ENCODE assay signal across 29 cellular contexts in genomic region chr7:13044309-13044708, GRCh38.
DNase-seq lines count a peak whose midpoint lies in the region; ATAC-seq, FAIRE-seq and TF ChIP-seq lines count a peak whose summit lies in the region.
"Had no signal": no experiment of that assay in that cellular context is flagged by ENCODE, and none has a peak within 500 bp of the region (broad histone marks: within the 10 kb centered on the region; RNA-seq: fewer than 3 reads in every experiment).

No MANE protein-coding gene starts in this region.

- peak overlapping the region; percentile 65 for H2AFZ ChIP-seq in K562 (ENCODE audit: low read depth, low read length)

- no peaks in the 10 kb centered on the region for H3K9me1 ChIP-seq in K562 (ENCODE audit: control insufficient read depth, insufficient read depth, low read length)

- no TSS peak for BruUV-seq in K562 (replicated peaks; lab: Mats Ljungman, UMichigan)

- peak overlapping the region; percentile 7 for H3K4me3 Mint-ChIP-seq in neural crest cell
- H3K4me3 Mint-ChIP-seq: activated CD8-positive, alpha-beta T cell treated with anti-CD3 and anti-CD28 coated beads, Interleukin-2, amount 10 ng/mL, durations not matched to agents 7 days and 5 days; activated naive CD4-positive, alpha-beta T cell treated with anti-CD3 and anti-CD28 coated beads, Interleukin-2, amount 10 ng/mL, durations not matched to agents 7 days and 5 days; central memory CD8-positive, alpha-beta T cell; effector memory CD8-positive, alpha-beta T cell; T-helper 1 cell treated with Interleukin-12 subunit alpha and Interleukin-12 subunit beta and Interleukin-4 antibody, amounts not matched to agents 30 μg/mL and 1 μg/mL, for 36 hours had no signal

- H3K4me1 Mint-ChIP-seq in neural crest cell, result peaks cover 67% of the 10 kb centered on the region
- H3K4me1 Mint-ChIP-seq: activated naive CD4-positive, alpha-beta T cell treated with anti-CD3 and anti-CD28 coated beads, Interleukin-2, amount 10 ng/mL, durations not matched to agents 7 days and 5 days; central memory CD8-positive, alpha-beta T cell had no signal

- no peaks in the 10 kb centered on the region for H3K36me3 ChIP-seq in HEK293 (ENCODE audit: control insufficient read depth in 2 of 2, insufficient read depth in 1 of 2, low read length in 2 of 2)
- H3K36me3 ChIP-seq in K562 (ENCODE audit: control insufficient read depth, insufficient read depth, low read length), result no peaks in the 10 kb centered on the region
- H3K36me3 ChIP-seq in prostate gland, result no peaks in the 10 kb centered on the region
- H3K36me3 ChIP-seq: adrenal gland; BLaER1 treated with 17β-estradiol and CSF1 and Interleukin-3, amounts not matched to agents 10 nM and 100 nM; left lung; tibial nerve had no signal

- POLR2A ChIA-PET in HEK293 (lab: Yijun Ruan, JAX), result no interaction called here
- POLR2A ChIA-PET in K562 (lab: Yijun Ruan, JAX), result no interaction called here

- peak; percentile 46 for ATAC-seq in K562
- ATAC-seq: activated CD8-positive, alpha-beta T cell treated with anti-CD3 and anti-CD28 coated beads, Interleukin-2, amount 10 ng/mL, durations not matched to agents 7 days and 5 days; effector memory CD8-positive, alpha-beta T cell; left lung; sciatic nerve had no signal

- WGBS in K562 (ENCODE audit: insufficient coverage, low coverage, missing lambda C conversion rate), result 32% methylated on average over 2 of the region's 2 CpGs
- 45% methylated on average over 2 of the region's 2 CpGs for WGBS in prostate gland

- TF ChIP-seq EP300 in K562 (IDR thresholded peaks at IDR 0.05; ENCODE audit: low read length), result no peak

- CTCF ChIA-PET in HEK293 (lab: Yijun Ruan, JAX) (no interaction called here), K562 (lab: Yijun Ruan, JAX; ENCODE audit: low intra/inter-chr PET ratio) (no interaction called here)

- no peak for FAIRE-seq in K562 (lab: Jason Lieb, UNC)
- FAIRE-seq: GM18507, GM19239, islet of Langerhans had no signal

- H3K27me3 ChIP-seq in K562 (ENCODE audit: control insufficient read depth in 2 of 2, insufficient read depth in 2 of 2, low read length in 2 of 2) (no peaks in the 10 kb centered on the region), prostate gland (replicated peaks; ENCODE audit: insufficient read depth) (no peaks in the 10 kb centered on the region)
- H3K27me3 ChIP-seq: adrenal gland; BLaER1 treated with 17β-estradiol and CSF1 and Interleukin-3, amounts not matched to agents 10 nM and 100 nM; left lung; tibial nerve had no signal

- no peaks in the 10 kb centered on the region for H3K27me3 Mint-ChIP-seq in neural crest cell (ENCODE audit: low read depth)
- H3K27me3 Mint-ChIP-seq: activated naive CD4-positive, alpha-beta T cell treated with anti-CD3 and anti-CD28 coated beads, Interleukin-2, amount 10 ng/mL, durations not matched to agents 7 days and 5 days had no signal

- H3K79me2 ChIP-seq in K562 (ENCODE audit: control insufficient read depth, insufficient read depth, low read length), result no peaks in the 10 kb centered on the region

- peaks cover 4% of the 10 kb centered on the region for H3K36me3 Mint-ChIP-seq in neural crest cell (ENCODE audit: low read depth)
- H3K36me3 Mint-ChIP-seq: activated naive CD4-positive, alpha-beta T cell treated with anti-CD3 and anti-CD28 coated beads, Interleukin-2, amount 10 ng/mL, durations not matched to agents 7 days and 5 days had no signal

- no peaks in the 10 kb centered on the region for H4K20me1 ChIP-seq in K562 (replicated peaks; ENCODE audit: control insufficient read depth, insufficient read depth, low read length)
- H4K20me1 ChIP-seq: BLaER1 treated with 17β-estradiol and CSF1 and Interleukin-3, amounts not matched to agents 10 nM and 100 nM had no signal

- TF ChIP-seq POLR2A in K562 (conservative IDR thresholded peaks at IDR 0.05) (no peak), prostate gland (IDR thresholded peaks at IDR 0.05) (no peak)

- no peaks in the 10 kb centered on the region for H3K9me3 ChIP-seq in HEK293 (ENCODE audit: control insufficient read depth, insufficient read depth, low read depth, low read length)
- H3K9me3 ChIP-seq in K562 (replicated peaks; ENCODE audit: control insufficient read depth, insufficient read depth, low read depth, low read length), result no peaks in the 10 kb centered on the region
- H3K9me3 ChIP-seq in prostate gland, result no peaks in the 10 kb centered on the region
- H3K9me3 ChIP-seq: adrenal gland; BLaER1 treated with 17β-estradiol and CSF1 and Interleukin-3, amounts not matched to agents 10 nM and 100 nM; left lung; tibial nerve had no signal

- H3K4me2 ChIP-seq in K562 (ENCODE audit: insufficient read depth, low read length), result no peak overlapping the region
- H3K4me2 ChIP-seq: BLaER1 treated with 17β-estradiol and CSF1 and Interleukin-3, amounts not matched to agents 10 nM and 100 nM had no signal

- H3K4me3 ChIP-seq in HEK293 (ENCODE audit: low read depth, low read length) (no peak overlapping the region), K562 (no peak overlapping the region), prostate gland (no peak overlapping the region)
- H3K4me3 ChIP-seq: adrenal gland; BLaER1 treated with 17β-estradiol and CSF1 and Interleukin-3, amounts not matched to agents 10 nM and 100 nM; left lung; SK-N-MC; tibial nerve had no signal

- TF ChIP-seq CTCF in HEK293 (tag by site-specific recombination; IDR thresholded peaks at IDR 0.05) (no peak), K562 (IDR thresholded peaks at IDR 0.05 in 2 of 3, conservative IDR thresholded peaks at IDR 0.05 in 1 of 3; ENCODE audit: insufficient read depth in 2 of 3, low read depth in 1 of 3, low read length in 3 of 3) (no peak), neural crest cell (conservative IDR thresholded peaks at IDR 0.05) (no peak), prostate gland (IDR thresholded peaks at IDR 0.05) (no peak)

- H3K9ac ChIP-seq in K562 (ENCODE audit: insufficient read depth in 1 of 2, low read depth in 2 of 2, low read length in 2 of 2), result no peak overlapping the region
- H3K9ac ChIP-seq: BLaER1 treated with 17β-estradiol and CSF1 and Interleukin-3, amounts not matched to agents 10 nM and 100 nM had no signal

- no peaks in the 10 kb centered on the region for H3K4me1 ChIP-seq in HEK293 (ENCODE audit: control insufficient read depth, insufficient read depth, low read length)
- H3K4me1 ChIP-seq in K562 (replicated peaks in 1 of 2; ENCODE audit: control insufficient read depth in 2 of 2, insufficient read depth in 2 of 2, low read length in 2 of 2), result no peaks in the 10 kb centered on the region
- no peaks in the 10 kb centered on the region for H3K4me1 ChIP-seq in prostate gland (replicated peaks)
- H3K4me1 ChIP-seq: adrenal gland; BLaER1 treated with 17β-estradiol and CSF1 and Interleukin-3, amounts not matched to agents 10 nM and 100 nM; left lung; tibial nerve had no signal

- intact Hi-C loops in K562 (cut with micrococcal nuclease) (no loop called here), prostate gland (cut with DNase I) (no loop called here)

- peaks cover 2% of the 10 kb centered on the region for H3K9me3 Mint-ChIP-seq in neural crest cell
- H3K9me3 Mint-ChIP-seq: activated naive CD4-positive, alpha-beta T cell treated with anti-CD3 and anti-CD28 coated beads, Interleukin-2, amount 10 ng/mL, durations not matched to agents 7 days and 5 days; central memory CD8-positive, alpha-beta T cell; effector memory CD8-positive, alpha-beta T cell; T-helper 1 cell treated with Interleukin-12 subunit alpha and Interleukin-12 subunit beta and Interleukin-4 antibody, amounts not matched to agents 30 μg/mL and 1 μg/mL, for 36 hours had no signal

- DNase-seq in EL, result peak; percentile 23
- peak in 1 of 4 experiments; percentile 17 for DNase-seq in K562 (ENCODE audit: extremely low read depth in 1 of 4, low spot score in 3 of 4)
- DNase-seq in neural crest cell (ENCODE audit: low read depth, low spot score), result no peak
- no peak for DNase-seq in prostate gland (ENCODE audit: low spot score)
- no peak for DNase-seq in SHP77 (lab: John Stamatoyannopoulos, UW)
- DNase-seq in activated gamma-delta T cell treated with Interleukin-2 at 50 U/mL for 16 hours, result no peak
- DNase-seq: activated CD8-positive, alpha-beta T cell treated with anti-CD3 and anti-CD28 coated beads, Interleukin-2, amount 10 ng/mL, durations not matched to agents 7 days and 5 days; activated naive CD4-positive, alpha-beta T cell treated with anti-CD3 and anti-CD28 coated beads, Interleukin-2, amount 10 ng/mL, durations not matched to agents 7 days and 5 days; adrenal gland; effector memory CD8-positive, alpha-beta T cell; glutamatergic neuron; H7; Karpas-422; left lung; NCI-H1417 treated with DMSO at 0.1 percent for 48 hours; NCI-H2081 treated with DMSO at 0.1 percent for 48 hours; NCI-H774; stimulated activated CD4-positive, alpha-beta T cell treated with anti-CD3 and anti-CD28 coated beads, Interleukin-4, amount 100 ng/mL, for 24 hours had no signal

- H3K27ac ChIP-seq in HEK293 (ENCODE audit: extremely low read depth, low read depth, low read length), result no peak overlapping the region
- H3K27ac ChIP-seq in K562 (ENCODE audit: extremely low read depth, low read depth, low read length), result no peak overlapping the region
- no peak overlapping the region for H3K27ac ChIP-seq in prostate gland
- H3K27ac ChIP-seq: adrenal gland; BLaER1 treated with 17β-estradiol and CSF1 and Interleukin-3, amounts not matched to agents 10 nM and 100 nM; HL-60; left lung; SK-N-MC; tibial nerve had no signal

- in situ Hi-C loops in K562 (cut with MboI), result no loop called here

- peak in 1 of 2 experiments; percentile 10; a peak in 1 of 4 replicates for TF ChIP-seq RAD21 in K562 (CRISPR knock-in tag; conservative IDR thresholded peaks at IDR 0.05 in 1 of 2, IDR thresholded peaks at IDR 0.05 in 1 of 2)

- no peak overlapping the region for H3K27ac Mint-ChIP-seq in neural crest cell (ENCODE audit: unreplicated experiment)
- H3K27ac Mint-ChIP-seq: activated CD8-positive, alpha-beta T cell treated with anti-CD3 and anti-CD28 coated beads, Interleukin-2, amount 10 ng/mL, durations not matched to agents 7 days and 5 days; activated naive CD4-positive, alpha-beta T cell treated with anti-CD3 and anti-CD28 coated beads, Interleukin-2, amount 10 ng/mL, durations not matched to agents 7 days and 5 days; effector memory CD8-positive, alpha-beta T cell; T-helper 1 cell treated with Interleukin-12 subunit alpha and Interleukin-12 subunit beta and Interleukin-4 antibody, amounts not matched to agents 30 μg/mL and 1 μg/mL, for 36 hours had no signal

TF ChIP-seq in HEK293, 187 proteins besides CTCF, POLR2A, EP300 and RAD21 (continues in another document):
- peak; percentile 79 for TF ChIP-seq ZBTB21 (tag by site-specific recombination; IDR thresholded peaks at IDR 0.05)
- TF ChIP-seq ZNF311 (tag by site-specific recombination; IDR thresholded peaks at IDR 0.05; ENCODE audit: borderline replicate concordance), result no peak
- no peak for TF ChIP-seq ZNF350 (tag by site-specific recombination; IDR thresholded peaks at IDR 0.05)
